8 cellular contexts compared by ENCODE assay signal in genomic region chr4:85127653-85128052, GRCh38.
DNase-seq lines count a peak whose midpoint lies in the region; ATAC-seq and TF ChIP-seq lines count a peak whose summit lies in the region.

No MANE protein-coding gene starts in this region.

- TF ChIP-seq CTCF in AG09309 (IDR thresholded peaks at IDR 0.05; ENCODE audit: control insufficient read depth, insufficient read depth, low read depth, low read length, missing control alignments) (peak; percentile 49), NB4 (IDR thresholded peaks at IDR 0.05; ENCODE audit: low read depth, low read length) (peak; percentile 49), neural progenitor cell (IDR thresholded peaks at IDR 0.05) (peak; percentile 80)

- H3K27me3 ChIP-seq in ectodermal cell (ENCODE audit: control insufficient read depth, insufficient read depth, low read length, poor library complexity, severe bottlenecking) (no peaks in the 10 kb centered on the region), neural progenitor cell (no peaks in the 10 kb centered on the region)

- ATAC-seq in GM18505 (IDR thresholded peaks at IDR 0.05; ENCODE audit: unreplicated experiment) = peak; percentile 99
- peak; percentile 92 for ATAC-seq in HG02678 (IDR thresholded peaks at IDR 0.05; ENCODE audit: unreplicated experiment)

- no peaks in the 10 kb centered on the region for H3K27me3 Mint-ChIP-seq in neural progenitor cell (ENCODE audit: insufficient read depth, low read depth)

- no peaks in the 10 kb centered on the region for H3K79me2 ChIP-seq in neural progenitor cell (ENCODE audit: low read depth)

- DNase-seq in AG09309 (ENCODE audit: low read depth) = no peak
- DNase-seq in NB4 (ENCODE audit: low read depth) = peak; percentile 43
- DNase-seq in neural progenitor cell (ENCODE audit: low spot score) = peak; percentile 88
- no peak for DNase-seq in stimulated activated CD8-positive, alpha-beta memory T cell treated with anti-CD3 and anti-CD28 coated beads, Interleukin-4, amount 100 ng/mL, for 48 hours
- DNase-seq in NCI-H1092 (lab: John Stamatoyannopoulos, UW) = no peak

- H3K36me3 Mint-ChIP-seq in neural progenitor cell = no peaks in the 10 kb centered on the region

- no peak for TF ChIP-seq POLR2A in GM18505 (IDR thresholded peaks at IDR 0.05; ENCODE audit: borderline replicate concordance, extremely low read depth, insufficient read depth, insufficient read length)
- TF ChIP-seq POLR2A in NB4 (IDR thresholded peaks at IDR 0.05; ENCODE audit: extremely low read depth, insufficient read length) = no peak

- H3K9ac ChIP-seq in neural progenitor cell = no peak overlapping the region

- H3K4me1 Mint-ChIP-seq in neural progenitor cell = peaks cover 22% of the 10 kb centered on the region

- no peaks in the 10 kb centered on the region for H4K20me1 ChIP-seq in neural progenitor cell (ENCODE audit: low read depth)

- H3F3A ChIP-seq in neural progenitor cell (ENCODE audit: low read depth) = peaks cover 57% of the 10 kb centered on the region

- H3K4me3 ChIP-seq in AG09309 (ENCODE audit: control insufficient read depth, low read depth, low read length) (no peak overlapping the region), NB4 (ENCODE audit: low read depth, low read length) (no peak overlapping the region), ectodermal cell (ENCODE audit: insufficient read depth, low read depth, low read length) (no peak overlapping the region), neural progenitor cell (peak overlapping the region; percentile 4)

- H3K4me3 Mint-ChIP-seq in neural progenitor cell = no peak overlapping the region

- no peaks in the 10 kb centered on the region for H3K36me3 ChIP-seq in ectodermal cell (ENCODE audit: control insufficient read depth, insufficient read depth, low read length)
- no peaks in the 10 kb centered on the region for H3K36me3 ChIP-seq in neural progenitor cell

- 22 to 33% methylated on average over 10 of the region's 10 CpGs for WGBS in ectodermal cell, 2 experiments

- H3K4me2 ChIP-seq in neural progenitor cell = peak overlapping the region; percentile 47

- H3K4me1 ChIP-seq in ectodermal cell (ENCODE audit: control insufficient read depth, insufficient read depth, low read length) = peaks cover 38% of the 10 kb centered on the region
- peaks cover 53% of the 10 kb centered on the region for H3K4me1 ChIP-seq in neural progenitor cell

- H3K27ac Mint-ChIP-seq in neural progenitor cell = no peak overlapping the region

- H3K27ac ChIP-seq in ectodermal cell (ENCODE audit: insufficient read depth, low read depth, low read length, poor library complexity, severe bottlenecking) (peak overlapping the region; percentile 61), neural progenitor cell (peak overlapping the region; percentile 56)

- H3K9me3 ChIP-seq in ectodermal cell (ENCODE audit: control insufficient read depth, low read length) (no peaks in the 10 kb centered on the region), neural progenitor cell (ENCODE audit: low read depth) (no peaks in the 10 kb centered on the region)

- no peaks in the 10 kb centered on the region for H3K9me3 Mint-ChIP-seq in neural progenitor cell

- no peak overlapping the region for H2AFZ ChIP-seq in neural progenitor cell (replicated peaks)

Comparison
In these comparisons a context has a peak if more than half of its experiments do, and no peak if none do; other contexts are left out.
1. DNase-seq: peak in NB4 (single experiment) and neural progenitor cell (single experiment); none in AG09309 (single experiment), stimulated activated CD8-positive, alpha-beta memory T cell treated with anti-CD3 and anti-CD28 coated beads, Interleukin-4, amount 100 ng/mL, for 48 hours (single experiment) and NCI-H1092 (single experiment).
2. Peak in every context shown above with its lines, with median percentiles within 50 percentile points of each other: CTCF ChIP-seq.